ENCODE assay signal across 12 cellular contexts in genomic region chr1:32427264-32427963, GRCh38. TPM values are rescaled to one million over a fixed set of nuclear protein-coding genes. Genes with fewer than 3 reads are reported as not detected.
"Had no signal": no experiment of that assay in that cellular context is flagged by ENCODE, and none has a peak within 500 bp of the region (broad histone marks: within the 10 kb centered on the region; RNA-seq: fewer than 3 reads in every experiment).

No MANE protein-coding gene starts in this region.

- H3K9me3 Mint-ChIP-seq: activated CD4-positive, alpha-beta memory T cell treated with anti-CD3 and anti-CD28 coated beads, Interleukin-2, amount 10 ng/mL, durations not matched to agents 7 days and 5 days; central memory CD8-positive, alpha-beta T cell; nephron progenitor cell had no signal

- H3K4me3 Mint-ChIP-seq: activated CD4-positive, alpha-beta memory T cell treated with anti-CD3 and anti-CD28 coated beads, Interleukin-2, amount 10 ng/mL, durations not matched to agents 7 days and 5 days; activated CD4-positive, alpha-beta T cell treated with anti-CD3 and anti-CD28 coated beads for 36 hours; central memory CD8-positive, alpha-beta T cell; nephron progenitor cell had no signal

- H3K9me3 ChIP-seq: body of pancreas, tibial nerve had no signal

- H3K4me1 Mint-ChIP-seq: activated CD4-positive, alpha-beta memory T cell treated with anti-CD3 and anti-CD28 coated beads, Interleukin-2, amount 10 ng/mL, durations not matched to agents 7 days and 5 days; activated CD4-positive, alpha-beta T cell treated with anti-CD3 and anti-CD28 coated beads for 36 hours; central memory CD8-positive, alpha-beta T cell had no signal

- H3K27ac Mint-ChIP-seq: activated CD4-positive, alpha-beta memory T cell treated with anti-CD3 and anti-CD28 coated beads, Interleukin-2, amount 10 ng/mL, durations not matched to agents 7 days and 5 days; activated CD4-positive, alpha-beta T cell treated with anti-CD3 and anti-CD28 coated beads for 36 hours; nephron progenitor cell had no signal

- ATAC-seq: activated CD4-positive, alpha-beta T cell treated with anti-CD3 and anti-CD28 coated beads for 36 hours; body of pancreas had no signal

- H3K4me3 ChIP-seq: body of pancreas had no signal

- DNase-seq: activated CD4-positive, alpha-beta memory T cell treated with anti-CD3 and anti-CD28 coated beads, Interleukin-2, amount 10 ng/mL, durations not matched to agents 7 days and 5 days; activated CD4-positive, alpha-beta T cell treated with anti-CD3 and anti-CD28 coated beads for 36 hours; activated CD8-positive, alpha-beta memory T cell treated with anti-CD3 and anti-CD28 coated beads, Interleukin-2, amount 50 U/mL, for 4 hours; activated naive CD4-positive, alpha-beta T cell treated with Interleukin-2 at 50 U/mL for 16 hours; dermis blood vessel endothelial cell; nephron progenitor cell; SW 1271 had no signal

- H3K36me3 ChIP-seq: tibial nerve had no signal

- H3K27ac ChIP-seq: body of pancreas, tibial nerve had no signal

RNA-seq across cellular contexts. Expression of gene ZBTB8B, which starts 37.5 kb away (rescaled TPM):
- total RNA-seq: activated CD4-positive, alpha-beta memory T cell treated with anti-CD3 and anti-CD28 coated beads, Interleukin-2, amount 10 ng/mL, durations not matched to agents 7 days and 5 days; activated CD4-positive, alpha-beta T cell treated with anti-CD3 and anti-CD28 coated beads for 36 hours; esophagus mucosa; left ventricle myocardium superior had no signal
